Comparison of ENCODE assay signal across 27 cellular contexts in genomic region chr5:134879456-134879855, GRCh38. TPM values are rescaled to one million over a fixed set of nuclear protein-coding genes. Genes with fewer than 3 reads are reported as not detected.
DNase-seq lines count a peak whose midpoint lies in the region; ATAC-seq and TF ChIP-seq lines count a peak whose summit lies in the region.
"Had no signal": no experiment of that assay in that cellular context is flagged by ENCODE, and none has a peak within 500 bp of the region (broad histone marks: within the 10 kb centered on the region; RNA-seq: fewer than 3 reads in every experiment).

No MANE protein-coding gene starts in this region.

- H3K9me3 ChIP-seq in right cardiac atrium (ENCODE audit: control insufficient read depth, low read length): no peaks in the 10 kb centered on the region
- H3K9me3 ChIP-seq in gastrocnemius medialis: no peaks in the 10 kb centered on the region
- H3K9me3 ChIP-seq: BLaER1 treated with 17β-estradiol and CSF1 and Interleukin-3, amounts not matched to agents 10 nM and 100 nM; neutrophil; prostate gland; sigmoid colon; tibial nerve had no signal

- ATAC-seq in right cardiac atrium: no peak
- no peak for ATAC-seq in Right ventricle myocardium inferior
- peak; percentile 48 for ATAC-seq in left colon
- no peak for ATAC-seq in gastrocnemius medialis
- ATAC-seq: activated CD4-positive, alpha-beta T cell treated with anti-CD3 and anti-CD28 coated beads for 36 hours; activated CD8-positive, alpha-beta T cell treated with anti-CD3 and anti-CD28 coated beads for 36 hours; activated naive CD8-positive, alpha-beta T cell treated with anti-CD3 and anti-CD28 coated beads, Interleukin-2, amount 50 U/mL, for 24 hours; HCT116; left lobe of liver had no signal

- TF ChIP-seq CTCF in gastrocnemius medialis (IDR thresholded peaks at IDR 0.05 in 4 of 5, conservative IDR thresholded peaks at IDR 0.05 in 1 of 5): no peak

- no peak overlapping the region for H3K4me3 ChIP-seq in right cardiac atrium (ENCODE audit: low read length)
- no peak overlapping the region for H3K4me3 ChIP-seq in gastrocnemius medialis
- H3K4me3 ChIP-seq: BLaER1 treated with 17β-estradiol and CSF1 and Interleukin-3, amounts not matched to agents 10 nM and 100 nM; prostate gland; sigmoid colon; tibial nerve had no signal

- DNase-seq in NCI-H1092 treated with DMSO at 0.1 percent for 48 hours (lab: John Stamatoyannopoulos, UW) (peak; percentile 13), NCI-H1092 (lab: John Stamatoyannopoulos, UW) (no peak), right cardiac atrium (no peak), Right ventricle myocardium inferior (ENCODE audit: missing footprints) (no peak), left colon (peak in 1 of 2 donors; percentile 26), occipital lobe (lab: John Stamatoyannopoulos, UW) (no peak), gastrocnemius medialis (no peak), LoVo (ENCODE audit: low spot score) (no peak)
- DNase-seq: activated CD4-positive, alpha-beta T cell treated with anti-CD3 and anti-CD28 coated beads for 36 hours; activated CD8-positive, alpha-beta T cell treated with anti-CD3 and anti-CD28 coated beads for 36 hours; activated effector memory CD4-positive, alpha-beta T cell treated with anti-CD3 and anti-CD28 coated beads, Interleukin-2, amount 50 U/mL, for 16 hours; activated naive CD8-positive, alpha-beta T cell treated with anti-CD3 and anti-CD28 coated beads, Interleukin-2, amount 50 U/mL, for 24 hours; erythroblast; mesenchymal stem cell; NCI-H1930; NCI-H2227 treated with DMSO at 0.1 percent for 48 hours; NCI-H526; sigmoid colon; stimulated activated CD4-positive, alpha-beta T cell treated with anti-CD3 and anti-CD28 coated beads, Interleukin-12 subunit alpha, Interleukin-12 subunit beta, amount 100 ng/mL, for 4 hours; stimulated activated CD4-positive, alpha-beta T cell treated with anti-CD3 and anti-CD28 coated beads, Interleukin-2, amount 100 ng/mL, for 48 hours had no signal

- intact Hi-C loops in right cardiac atrium (cut with DNase I) (no loop called here), Right ventricle myocardium inferior (cut with DNase I) (no loop called here), left colon (cut with DNase I, micrococcal nuclease) (no loop called here), gastrocnemius medialis (cut with DNase I; ENCODE audit: low total_unique reads) (no loop called here)

- no peak for TF ChIP-seq POLR2A in gastrocnemius medialis (IDR thresholded peaks at IDR 0.05)

- WGBS in right cardiac atrium: 71% methylated on average over 3 of the region's 3 CpGs

- H3K4me1 ChIP-seq in right cardiac atrium (ENCODE audit: control insufficient read depth, insufficient read depth, low read length) (peaks cover 3% of the 10 kb centered on the region), gastrocnemius medialis (peaks cover 14 to 17% of the 10 kb centered on the region in 2 donors)

- H3K27ac ChIP-seq in right cardiac atrium (ENCODE audit: low read length) (peak overlapping the region; percentile 16), gastrocnemius medialis (no peak overlapping the region)
- H3K27ac ChIP-seq: 22Rv1; BLaER1 treated with 17β-estradiol and CSF1 and Interleukin-3, amounts not matched to agents 10 nM and 100 nM; neutrophil; prostate gland; sigmoid colon; tibial nerve had no signal

- H3K36me3 ChIP-seq in gastrocnemius medialis: no peaks in the 10 kb centered on the region
- H3K36me3 ChIP-seq: neutrophil, prostate gland, sigmoid colon had no signal

- no peaks in the 10 kb centered on the region for H3K27me3 ChIP-seq in right cardiac atrium (ENCODE audit: control insufficient read depth, insufficient read depth)
- no peaks in the 10 kb centered on the region for H3K27me3 ChIP-seq in gastrocnemius medialis
- H3K27me3 ChIP-seq: BLaER1 treated with 17β-estradiol and CSF1 and Interleukin-3, amounts not matched to agents 10 nM and 100 nM; neutrophil; sigmoid colon; tibial nerve had no signal

- in situ Hi-C loops in gastrocnemius medialis (cut with MboI; ENCODE audit: low sequenced_read_pairs in 4 of 4): loop anchor here in 1 of 4 donors (25.0 kb wide), 1 partner anchor 492 kb away; no protein-coding TSS in a partner anchor

RNA-seq across cellular contexts. Expression of gene TXNDC15, which starts 5.3 kb away (rescaled TPM):
- total RNA-seq in right cardiac atrium (10 to 100 TPM; 59.5 to 77.0 (median 70.7) TPM), Right ventricle myocardium inferior (52.8 TPM), left colon (10 to 100 TPM; 28.2 to 31.2 TPM), occipital lobe (112 TPM), gastrocnemius medialis (10 to 100 TPM; 37.0 to 81.1 (median 59.6) TPM)
- polyA plus RNA-seq in right cardiac atrium: 53.8 TPM

RNA-seq across cellular contexts. Expression of gene PCBD2, which starts 25.5 kb away (rescaled TPM):
- total RNA-seq in right cardiac atrium (10 to 100 TPM; 13.6 to 17.5 (median 14.9) TPM), Right ventricle myocardium inferior (24.7 TPM), left colon (10 to 100 TPM; 14.6 to 17.6 TPM), occipital lobe (7.0 TPM), gastrocnemius medialis (10 to 100 TPM; 16.9 to 21.7 (median 20.8) TPM)
- polyA plus RNA-seq in right cardiac atrium: 11.7 TPM

RNA-seq across cellular contexts. Expression of gene C5orf24, which starts 33.7 kb away (rescaled TPM):
- 10 to 100 TPM; 29.4 to 34.1 (median 31.7) TPM for total RNA-seq in right cardiac atrium
- 16.4 TPM for polyA plus RNA-seq in right cardiac atrium
- 21.9 TPM for total RNA-seq in Right ventricle myocardium inferior
- total RNA-seq in left colon: 10 to 100 TPM; 30.4 to 33.2 TPM
- total RNA-seq in occipital lobe: 105 TPM
- 10 to 100 TPM; 17.3 to 32.8 (median 23.4) TPM for total RNA-seq in gastrocnemius medialis
